In the genomic region with DNA sequence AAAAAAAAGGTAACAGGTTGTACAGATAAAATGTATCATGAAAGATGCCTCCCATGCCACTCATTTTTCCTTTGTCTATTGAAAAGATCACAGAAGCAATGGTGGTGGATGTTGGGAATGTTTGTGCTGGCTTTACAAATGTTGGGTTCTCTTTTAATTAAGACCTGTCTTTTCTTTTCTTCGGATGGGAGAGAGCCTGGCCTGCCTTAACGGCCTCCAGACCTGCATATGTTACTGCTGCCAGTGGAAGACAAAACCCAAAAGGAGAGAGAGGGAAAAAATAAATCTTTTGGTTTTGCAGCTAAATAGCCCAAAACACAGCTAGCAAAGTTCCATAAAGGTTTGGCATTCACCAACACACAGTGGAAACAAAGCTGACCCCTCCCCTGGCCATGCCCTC, we compare ENCODE assay signal across 15 cellular contexts. TPM values are rescaled to one million over a fixed set of nuclear protein-coding genes. Genes with fewer than 3 reads are reported as not detected.
DNase-seq lines count a peak whose midpoint lies in the region; TF ChIP-seq lines count a peak whose summit lies in the region.
"Had no signal": no experiment of that assay in that cellular context is flagged by ENCODE, and none has a peak within 500 bp of the region (broad histone marks: within the 10 kb centered on the region; RNA-seq: fewer than 3 reads in every experiment).

No MANE protein-coding gene starts in this region.

- no peak overlapping the region for H3K27ac Mint-ChIP-seq in glutamatergic neuron (ENCODE audit: unreplicated experiment)
- peak overlapping the region; percentile 91 for H3K27ac Mint-ChIP-seq in progenitor cell of endocrine pancreas
- H3K27ac Mint-ChIP-seq: CD8-positive, alpha-beta memory T cell; HFFc6; IgD-negative memory B cell had no signal

- H3K36me3 Mint-ChIP-seq in glutamatergic neuron (ENCODE audit: unreplicated experiment), result no peaks in the 10 kb centered on the region
- H3K36me3 Mint-ChIP-seq in progenitor cell of endocrine pancreas (ENCODE audit: insufficient read depth), result no peaks in the 10 kb centered on the region
- H3K36me3 Mint-ChIP-seq: CD8-positive, alpha-beta memory T cell; IgD-negative memory B cell had no signal

- peak; percentile 21 for DNase-seq in NCI-H2171 treated with DMSO at 0.1 percent for 48 hours (lab: John Stamatoyannopoulos, UW)
- DNase-seq in NCI-H2171 (lab: John Stamatoyannopoulos, UW), result no peak
- DNase-seq in cerebellar cortex (ENCODE audit: low spot score), result peak; percentile 52
- peak; percentile 33 for DNase-seq in glutamatergic neuron
- no peak for DNase-seq in progenitor cell of endocrine pancreas (ENCODE audit: low spot score, unreplicated experiment)
- no peak for DNase-seq in KBM-7
- DNase-seq in hepatic stellate cell (ENCODE audit: low spot score), result no peak
- DNase-seq: 8988T; AML-193; Caco-2; CD8-positive, alpha-beta memory T cell; GOT3; HCEC 1CT; HFFc6 had no signal

- in situ Hi-C loops in KBM-7 (cut with MboI; ENCODE audit: low pct_unique_long_range_greater_than_20kb, low sequenced_read_pairs), result no loop called here

- TF ChIP-seq CTCF in glutamatergic neuron (IDR thresholded peaks at IDR 0.05; ENCODE audit: partially characterized antibody, unreplicated experiment), result no peak
- no peak for TF ChIP-seq CTCF in progenitor cell of endocrine pancreas (IDR thresholded peaks at IDR 0.05; ENCODE audit: unreplicated experiment)

- no peaks in the 10 kb centered on the region for H3K27me3 Mint-ChIP-seq in glutamatergic neuron (ENCODE audit: unreplicated experiment)
- no peaks in the 10 kb centered on the region for H3K27me3 Mint-ChIP-seq in progenitor cell of endocrine pancreas
- H3K27me3 Mint-ChIP-seq: IgD-negative memory B cell had no signal

- H3K4me1 Mint-ChIP-seq in glutamatergic neuron (ENCODE audit: low read depth, unreplicated experiment), result peaks cover 29% of the 10 kb centered on the region
- peaks cover 25% of the 10 kb centered on the region for H3K4me1 Mint-ChIP-seq in progenitor cell of endocrine pancreas (ENCODE audit: low read depth)
- H3K4me1 Mint-ChIP-seq: CD8-positive, alpha-beta memory T cell had no signal

- peaks cover 7% of the 10 kb centered on the region for H3K9me3 Mint-ChIP-seq in glutamatergic neuron (ENCODE audit: unreplicated experiment)
- no peaks in the 10 kb centered on the region for H3K9me3 Mint-ChIP-seq in progenitor cell of endocrine pancreas (ENCODE audit: low read depth)
- H3K9me3 Mint-ChIP-seq: CD8-positive, alpha-beta memory T cell; HFFc6; IgD-negative memory B cell had no signal

- H3K4me3 Mint-ChIP-seq in glutamatergic neuron (ENCODE audit: unreplicated experiment), result no peak overlapping the region
- no peak overlapping the region for H3K4me3 Mint-ChIP-seq in progenitor cell of endocrine pancreas (ENCODE audit: low read depth)
- H3K4me3 Mint-ChIP-seq: CD8-positive, alpha-beta memory T cell; HFFc6; IgD-negative memory B cell had no signal

RNA-seq across cellular contexts. Expression of gene FZD7, which starts 50.5 kb away (rescaled TPM):
- total RNA-seq in glutamatergic neuron (ENCODE audit: unreplicated experiment) (19.0 TPM), progenitor cell of endocrine pancreas (74.2 and 74.4 TPM in 2 replicates)

Comparison
In these comparisons a context has a peak if more than half of its experiments do, and no peak if none do; other contexts are left out.
1. DNase-seq: peak in NCI-H2171 treated with DMSO at 0.1 percent for 48 hours (single experiment), cerebellar cortex (single experiment) and glutamatergic neuron (single experiment); none in NCI-H2171 (single experiment), progenitor cell of endocrine pancreas (single experiment), KBM-7 (single experiment) and hepatic stellate cell (single experiment).